ENCODE assay signal across 1 cellular context in the genomic region with DNA sequence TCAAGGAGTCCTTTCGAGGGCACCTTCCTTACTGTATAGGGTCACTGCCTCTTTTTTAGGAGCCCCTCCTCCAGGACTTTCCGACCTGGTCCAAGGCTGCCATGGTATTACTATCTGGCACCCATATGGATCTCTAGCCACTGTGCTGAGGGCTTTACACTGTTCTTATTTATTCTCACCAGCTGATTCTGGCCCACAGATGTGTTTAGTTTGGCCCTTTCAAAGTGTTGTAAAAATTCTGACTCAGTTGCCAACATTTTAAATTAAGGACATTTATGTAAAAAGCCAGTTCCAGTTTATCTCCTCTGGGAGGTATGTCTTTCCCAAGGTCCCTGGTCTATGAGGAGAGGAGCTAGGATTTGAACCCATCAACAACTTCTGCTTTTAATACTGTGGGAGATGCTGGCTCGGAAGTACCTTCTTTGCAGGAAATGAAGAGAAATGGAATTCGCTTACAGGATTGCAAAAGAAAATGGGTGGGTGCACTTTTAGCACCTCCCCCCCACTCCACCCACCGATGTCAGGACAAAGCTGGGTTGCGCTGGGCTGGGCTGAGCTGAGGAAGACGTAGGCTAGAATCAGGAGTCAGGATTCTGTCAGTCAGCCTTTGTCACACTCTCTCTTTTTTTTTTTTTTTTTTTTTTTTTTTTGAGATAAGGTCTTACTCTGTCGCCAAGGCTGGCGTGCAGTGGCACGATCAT.
TF ChIP-seq lines count a peak whose summit lies in the region.

No MANE protein-coding gene starts in this region.

TF ChIP-seq in HepG2, 621 proteins besides CTCF, POLR2A, EP300 and RAD21:
- TF ChIP-seq DMAP1 (CRISPR knock-in tag; IDR thresholded peaks at IDR 0.05) = no peak
- TF ChIP-seq SMAD9 (CRISPR knock-in tag; IDR thresholded peaks at IDR 0.05) = no peak
- TF ChIP-seq CENPBD1 (CRISPR knock-in tag; IDR thresholded peaks at IDR 0.05; ENCODE audit: borderline replicate concordance, low read depth) = no peak
- no peak for TF ChIP-seq SUZ12 (IDR thresholded peaks at IDR 0.05; ENCODE audit: low read depth, low read length)
- TF ChIP-seq TP53 (CRISPR knock-in tag; conservative IDR thresholded peaks at IDR 0.05) = no peak
- no peak for TF ChIP-seq RBM39 (IDR thresholded peaks at IDR 0.05; ENCODE audit: low read depth, low read length, poor library complexity, severe bottlenecking)
- no peak for TF ChIP-seq TCF7L2 (IDR thresholded peaks at IDR 0.05; ENCODE audit: low read depth, low read length)
- TF ChIP-seq ZNF772 (CRISPR knock-in tag; IDR thresholded peaks at IDR 0.05) = no peak
- no peak for TF ChIP-seq ZNF629 (CRISPR knock-in tag; conservative IDR thresholded peaks at IDR 0.05)
- no peak for TF ChIP-seq SRSF9 (IDR thresholded peaks at IDR 0.05; ENCODE audit: borderline replicate concordance, insufficient read depth, low read depth, low read length, poor library complexity, severe bottlenecking)
- no peak for TF ChIP-seq ZBTB10 (CRISPR knock-in tag; IDR thresholded peaks at IDR 0.05; ENCODE audit: borderline replicate concordance)
- TF ChIP-seq PHF20 (CRISPR knock-in tag; IDR thresholded peaks at IDR 0.05) = no peak
- no peak for TF ChIP-seq BCL6 (CRISPR knock-in tag; IDR thresholded peaks at IDR 0.05)
- no peak for TF ChIP-seq ZNF616 (CRISPR knock-in tag; IDR thresholded peaks at IDR 0.05; ENCODE audit: low read depth)
- no peak for TF ChIP-seq ZZZ3 (CRISPR knock-in tag; IDR thresholded peaks at IDR 0.05; ENCODE audit: borderline replicate concordance)
